ENCODE assay signal across 18 cellular contexts in genomic region chr13:42181381-42181953, GRCh38.
DNase-seq lines count a peak whose midpoint lies in the region; ATAC-seq lines count a peak whose summit lies in the region.
"Had no signal": no experiment of that assay in that cellular context is flagged by ENCODE, and none has a peak within 500 bp of the region (broad histone marks: within the 10 kb centered on the region; RNA-seq: fewer than 3 reads in every experiment).

No MANE protein-coding gene starts in this region.

- intact Hi-C loops in left colon (cut with DNase I, micrococcal nuclease): no loop called here

- no peak for ATAC-seq in left colon
- ATAC-seq in HG02678 (IDR thresholded peaks at IDR 0.05; ENCODE audit: unreplicated experiment): no peak
- ATAC-seq: K562, PC-3 had no signal

- DNase-seq in COLO668 (lab: John Stamatoyannopoulos, UW; ENCODE audit: unreplicated experiment): peak; percentile 58
- DNase-seq in DMS 273 (lab: John Stamatoyannopoulos, UW; ENCODE audit: unreplicated experiment): peak; percentile 80
- DNase-seq in brain pericyte (ENCODE audit: low read depth, low spot score): peak; percentile 78
- peak; percentile 5 to 33 for DNase-seq in left colon
- DNase-seq in OCI-M1 (lab: John Stamatoyannopoulos, UW): no peak
- DNase-seq in effector CD8-positive, alpha-beta T cell (lab: John Stamatoyannopoulos, UW): no peak
- DNase-seq: activated CD8-positive, alpha-beta memory T cell treated with anti-CD3 and anti-CD28 coated beads, Interleukin-2, amount 50 U/mL, for 4 hours; activated effector memory CD4-positive, alpha-beta T cell treated with Interleukin-2 at 50 U/mL for 16 hours; CD8-positive, alpha-beta memory T cell; central memory CD4-positive, alpha-beta T cell; DND-41; immature natural killer cell; NCI-H774; PC-3; stimulated activated CD4-positive, alpha-beta T cell treated with anti-CD3 and anti-CD28 coated beads, Interleukin-4, amount 100 ng/mL, for 1 hour; trophoblast cell had no signal

Comparison
In these comparisons a context has a peak if more than half of its experiments do, and no peak if none do; other contexts are left out.
1. DNase-seq: peak in COLO668 (single experiment), DMS 273 (single experiment), brain pericyte (single experiment) and left colon (2 of 2); none in OCI-M1 (single experiment) and effector CD8-positive, alpha-beta T cell (single experiment).